ENCODE assay signal across 8 cellular contexts in the genomic region with DNA sequence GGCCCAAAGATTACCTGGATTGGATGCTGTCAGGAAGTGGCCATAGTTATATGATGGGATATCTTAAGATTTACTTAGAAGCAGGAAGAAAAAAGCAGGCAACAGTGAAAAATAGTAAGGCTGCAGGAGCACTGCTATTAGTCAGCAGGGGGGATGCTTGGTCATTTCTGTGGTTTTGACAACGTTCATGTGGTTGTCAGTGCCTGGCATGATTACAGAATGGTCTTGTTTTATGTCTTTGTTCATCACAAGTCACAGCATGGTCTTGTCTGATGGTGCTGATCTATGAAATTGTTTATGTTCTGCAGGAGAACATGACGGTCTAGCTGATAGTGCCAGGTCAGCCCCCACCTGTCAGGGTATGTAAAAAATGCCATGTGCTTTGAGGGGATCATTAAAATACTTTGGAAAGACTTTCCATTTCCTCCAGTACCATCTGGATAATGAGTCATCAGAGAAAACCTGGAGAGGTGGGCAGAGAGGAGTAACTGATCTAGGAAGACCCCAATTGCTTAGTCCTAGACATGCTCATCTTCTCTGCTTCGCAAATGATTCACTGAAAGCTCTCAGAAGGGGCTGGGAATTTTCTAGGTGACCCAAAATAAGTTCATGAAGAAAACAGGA. TPM values are rescaled to one million over a fixed set of nuclear protein-coding genes. Genes with fewer than 3 reads are reported as not detected.
DNase-seq lines count a peak whose midpoint lies in the region; ATAC-seq, FAIRE-seq and TF ChIP-seq lines count a peak whose summit lies in the region.

No MANE protein-coding gene starts in this region.

- TF ChIP-seq POLR2A in GM12878 (IDR thresholded peaks at IDR 0.05; ENCODE audit: low read depth, low read length): no peak

- no peak overlapping the region for H3K27ac Mint-ChIP-seq in WTC11

- FAIRE-seq in GM12878 (lab: Jason Lieb, UNC): peak; percentile 13

- H3K27me3 Mint-ChIP-seq in WTC11 (ENCODE audit: low read depth): no peaks in the 10 kb centered on the region

- H3K36me3 ChIP-seq in GM12878 (ENCODE audit: control insufficient read depth in 2 of 2, insufficient read depth in 2 of 2, low read length in 1 of 2): no peaks in the 10 kb centered on the region

- H3K79me2 ChIP-seq in GM12878 (ENCODE audit: control insufficient read depth, insufficient read depth, low read length): no peaks in the 10 kb centered on the region

- H3K4me1 Mint-ChIP-seq in WTC11: no peaks in the 10 kb centered on the region

- peaks cover 9% of the 10 kb centered on the region; the same call in 1 of the 2 replicates for H3K4me1 ChIP-seq in GM12878 (ENCODE audit: control insufficient read depth, insufficient read depth, low read length)

- POLR2A ChIA-PET in GM12878 (lab: Charles Lee) (no interaction called here), WTC11 (lab: Charles Lee) (no interaction called here)

- in situ Hi-C loops in GM12878 (cut with MboI): no loop called here

- no TSS peak for BruUV-seq in GM12878 (replicated peaks; lab: Mats Ljungman, UMichigan)

- H3K9me3 ChIP-seq in GM12878 (replicated peaks; ENCODE audit: control insufficient read depth, insufficient read depth, low read length): no peaks in the 10 kb centered on the region

- H4K20me1 ChIP-seq in GM12878 (ENCODE audit: control insufficient read depth, insufficient read depth): no peaks in the 10 kb centered on the region

- intact Hi-C loops in GM12878 (cut with micrococcal nuclease; ENCODE audit: unreplicated experiment): no loop called here

- SMC1A ChIA-PET in GM12878 (lab: Charles Lee; ENCODE audit: uncharacterized antibody, unreplicated experiment): interaction anchor here (0.8 to 1.4 kb wide), 3 partner anchors 23 to 131 kb away, joined by 3 read pairs; no protein-coding TSS in a partner anchor

- no peaks in the 10 kb centered on the region for H3K27me3 ChIP-seq in GM12878 (replicated peaks in 1 of 2; ENCODE audit: control insufficient read depth in 2 of 2, insufficient read depth in 2 of 2, low read length in 1 of 2)

- TF ChIP-seq CTCF in GM12878 (IDR thresholded peaks at IDR 0.05 in 2 of 3, conservative IDR thresholded peaks at IDR 0.05 in 1 of 3; ENCODE audit: control insufficient read depth in 2 of 3, extremely low read depth in 1 of 3, insufficient read depth in 1 of 3, low read depth in 3 of 3, low read length in 3 of 3) (no peak), WTC11 (IDR thresholded peaks at IDR 0.05) (no peak)

- no peak overlapping the region for H3K9ac ChIP-seq in GM12878 (ENCODE audit: control insufficient read depth, insufficient read depth, low read length)

- WGBS in GM12878 (ENCODE audit: insufficient coverage, insufficient replicate concordance, low lambda C conversion rate, missing lambda C conversion rate): 33% methylated on average over 3 of the region's 3 CpGs

- RAD21 ChIA-PET in GM12878 (lab: Charles Lee; ENCODE audit: unreplicated experiment): no interaction called here

- H3K4me2 ChIP-seq in GM12878 (ENCODE audit: control insufficient read depth, insufficient read depth): no peak overlapping the region

- no peaks in the 10 kb centered on the region for H3K36me3 Mint-ChIP-seq in WTC11

- DNase-seq in A172 (ENCODE audit: low spot score) (peak; percentile 81), HS-5 (ENCODE audit: low read depth) (peak; percentile 73), GM12878 (ENCODE audit: low read depth, low spot score) (peak; percentile 45), NCI-H526 treated with DMSO at 0.1 percent for 48 hours (lab: John Stamatoyannopoulos, UW) (no peak), WTC11 (ENCODE audit: low spot score) (no peak), germinal center (ENCODE audit: low spot score) (no peak), NCI-H1694 (lab: John Stamatoyannopoulos, UW) (no peak)

- peak; percentile 84 for ATAC-seq in GM18867 (IDR thresholded peaks at IDR 0.05; ENCODE audit: unreplicated experiment)
- ATAC-seq in GM12878: peak; percentile 87
- ATAC-seq in WTC11: no peak

- 0 out of 2 replicates have a peak, but pooled peaks cover 3% of the 10 kb centered on the region for H3K9me3 Mint-ChIP-seq in WTC11

- no peak overlapping the region for H2AFZ ChIP-seq in GM12878 (ENCODE audit: control insufficient read depth, low read depth, low read length)

- no peak overlapping the region for H3K4me3 ChIP-seq in GM12878

- no peak overlapping the region for H3K27ac ChIP-seq in GM12878 (ENCODE audit: control insufficient read depth, insufficient read depth)

- no peak overlapping the region for H3K4me3 Mint-ChIP-seq in WTC11

- no peak for TF ChIP-seq EP300 in GM12878 (IDR thresholded peaks at IDR 0.05; ENCODE audit: borderline replicate concordance in 1 of 2, control insufficient read depth in 1 of 2, low read depth in 2 of 2, low read length in 2 of 2)

- no peak for TF ChIP-seq RAD21 in GM12878 (IDR thresholded peaks at IDR 0.05; ENCODE audit: insufficient read depth, low read depth, low read length)

- CTCF ChIA-PET in GM12878 (lab: Yijun Ruan, JAX) (no interaction called here), WTC11 (lab: Charles Lee) (no interaction called here)

TF ChIP-seq in WTC11, 78 proteins besides CTCF, POLR2A, EP300 and RAD21 (continues in another document):
- no peak for TF ChIP-seq NR1H2 (CRISPR knock-in tag; IDR thresholded peaks at IDR 0.05)
- TF ChIP-seq, protein P1, sequence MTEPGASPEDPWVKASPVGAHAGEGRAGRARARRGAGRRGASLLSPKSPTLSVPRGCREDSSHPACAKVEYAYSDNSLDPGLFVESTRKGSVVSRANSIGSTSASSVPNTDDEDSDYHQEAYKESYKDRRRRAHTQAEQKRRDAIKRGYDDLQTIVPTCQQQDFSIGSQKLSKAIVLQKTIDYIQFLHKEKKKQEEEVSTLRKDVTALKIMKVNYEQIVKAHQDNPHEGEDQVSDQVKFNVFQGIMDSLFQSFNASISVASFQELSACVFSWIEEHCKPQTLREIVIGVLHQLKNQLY (CRISPR knock-in tag; IDR thresholded peaks at IDR 0.05): no peak
- no peak for TF ChIP-seq ZNF263 (CRISPR knock-in tag; IDR thresholded peaks at IDR 0.05; ENCODE audit: low read depth)

RNA-seq across cellular contexts. Expression of a gene that starts 48.5 kb away (rescaled TPM):
- 11.5 and 25.2 TPM in 2 replicates for total RNA-seq in A172 (2014; rRNA removed; shearing (Covaris generic))
- total RNA-seq in GM12878 (2013; cell fraction: nucleolus; rRNA removed): 9.8 and 12.2 TPM in 2 replicates
- total RNA-seq in GM12878 (2014; rRNA removed) (25.2 and 28.2 TPM in 2 replicates), GM12878 (2014; rRNA removed; fragmentation: Illumina TruSeq; extraction: Trizol) (42.0 and 45.9 TPM in 2 replicates), GM12878 (2021) (29.0 and 34.2 TPM in 2 replicates), WTC11 (2021) (19.2 to 26.3 TPM (median 25.0 TPM) in 3 replicates)
- polyA plus RNA-seq in GM12878 (2011; ENCODE audit: low read depth): 12.6 TPM
- polyA plus RNA-seq in GM12878 (2011; rRNA removed) (34.8 and 53.5 TPM in 2 replicates), GM12878 (2014; fragmentation: Illumina TruSeq; extraction: Trizol) (28.0 and 32.8 TPM in 2 replicates), GM12878 (2014; fragmentation: Nextera tagmentation; extraction: Ambion mirVana) (10 to 100 TPM; 62.2 to 64.4 TPM), GM12878 (2014; rRNA removed) (23.0 and 27.8 TPM in 2 replicates), GM12878 (2016; fragmentation: Nextera tagmentation; extraction: Ambion mirVana) (10 to 100 TPM; 65.4 to 72.3 TPM)
- 12.3 and 13.3 TPM in 2 replicates for polyA plus RNA-seq in GM12878 (2011; cell fraction: cytosol; rRNA removed)
- polyA plus RNA-seq in GM12878 (2011; cell fraction: nucleus; rRNA removed): 7.5 and 8.7 TPM in 2 replicates
- polyA plus RNA-seq in GM12878 (2012): 18.1 and 20.1 TPM in 2 replicates
- polyA minus RNA-seq in GM12878 (2011; rRNA and poly(A)+ RNA removed): 4.7 and 7.4 TPM in 2 replicates
- polyA minus RNA-seq in GM12878 (2011; cell fraction: cytosol; rRNA and poly(A)+ RNA removed): 5.4 and 6.7 TPM in 2 replicates
- 5.1 and 9.6 TPM in 2 replicates for polyA minus RNA-seq in GM12878 (2011; cell fraction: nucleus; rRNA and poly(A)+ RNA removed)

RNA-seq across cellular contexts. Expression of a gene that starts 49.5 kb away (rescaled TPM):
- not detected in 2 replicates for total RNA-seq in A172 (2014; rRNA removed; shearing (Covaris generic))
- 4.5 and 4.6 TPM in 2 replicates for total RNA-seq in GM12878 (2013; cell fraction: nucleolus; rRNA removed)
- total RNA-seq in GM12878 (2014; rRNA removed) (1.1 and 2.0 TPM in 2 replicates), GM12878 (2014; rRNA removed; fragmentation: Illumina TruSeq; extraction: Trizol) (1.5 and 1.6 TPM in 2 replicates), GM12878 (2021) (0.80 and 0.90 TPM in 2 replicates), WTC11 (2021) (0.66 to 0.89 TPM (median 0.87 TPM) in 3 replicates)
- polyA plus RNA-seq in GM12878 (2011; ENCODE audit: low read depth): not detected
- polyA plus RNA-seq in GM12878 (2011; rRNA removed) (1.6 and 2.4 TPM in 2 replicates), GM12878 (2014; fragmentation: Illumina TruSeq; extraction: Trizol) (0.82 and 1.6 TPM in 2 replicates), GM12878 (2014; fragmentation: Nextera tagmentation; extraction: Ambion mirVana) (1 to 10 TPM; 2.7 to 2.8 TPM), GM12878 (2014; rRNA removed) (0.71 and 1.7 TPM in 2 replicates), GM12878 (2016; fragmentation: Nextera tagmentation; extraction: Ambion mirVana) (1 to 10 TPM; 2.4 TPM)
- 0.72 and 1.2 TPM in 2 replicates for polyA plus RNA-seq in GM12878 (2011; cell fraction: cytosol; rRNA removed)
- 0.61 and 0.79 TPM in 2 replicates for polyA plus RNA-seq in GM12878 (2011; cell fraction: nucleus; rRNA removed)
- 0.56 and 0.91 TPM in 2 replicates for polyA plus RNA-seq in GM12878 (2012)
- polyA minus RNA-seq in GM12878 (2011; rRNA and poly(A)+ RNA removed): 1.0 and 1.2 TPM in 2 replicates
- polyA minus RNA-seq in GM12878 (2011; cell fraction: cytosol; rRNA and poly(A)+ RNA removed): 1.2 TPM in 1 of 2 replicates, not detected in the other
- 0.73 and 0.86 TPM in 2 replicates for polyA minus RNA-seq in GM12878 (2011; cell fraction: nucleus; rRNA and poly(A)+ RNA removed)

Comparison
In these comparisons a context has a peak if more than half of its experiments do, and no peak if none do; other contexts are left out.
1. DNase-seq: peak in A172 (single experiment), HS-5 (single experiment) and GM12878 (single experiment); none in NCI-H526 treated with DMSO at 0.1 percent for 48 hours (single experiment), WTC11 (single experiment), germinal center (single experiment) and NCI-H1694 (single experiment).